In the genomic region with DNA sequence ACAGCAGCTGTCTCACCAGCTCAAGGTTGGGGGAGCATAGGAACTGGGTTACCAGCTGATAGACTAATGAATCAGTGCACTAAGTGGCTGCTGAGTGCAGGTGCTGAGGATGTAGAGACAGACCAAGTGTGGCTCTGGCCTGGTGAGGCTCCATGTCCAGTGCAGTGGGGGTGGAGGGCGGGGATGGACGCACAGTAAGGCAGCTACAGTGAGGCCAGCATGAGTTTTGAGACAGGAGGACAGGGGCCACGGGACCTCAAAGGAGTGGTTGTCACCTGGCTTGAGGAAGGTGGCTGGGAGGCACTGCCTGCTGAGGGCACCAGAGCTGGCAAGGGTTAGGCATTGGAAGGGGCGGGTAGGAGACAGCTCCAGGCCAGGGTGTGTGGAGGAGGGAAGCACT, we compare ENCODE assay signal across 1 cellular context.
TF ChIP-seq lines count a peak whose summit lies in the region.

No MANE protein-coding gene starts in this region.

TF ChIP-seq in SK-N-SH, 30 proteins besides CTCF, POLR2A, EP300 and RAD21 (continued from another document):
- TF ChIP-seq USF2 (IDR thresholded peaks at IDR 0.05; ENCODE audit: borderline replicate concordance, low read depth, low read length) (no peak), RFX5 (IDR thresholded peaks at IDR 0.05; ENCODE audit: low read length) (no peak), JUND (IDR thresholded peaks at IDR 0.05) (no peak), SMC3 (IDR thresholded peaks at IDR 0.05; ENCODE audit: low read depth, low read length) (no peak), CHD2 (IDR thresholded peaks at IDR 0.05; ENCODE audit: low read length, partially characterized antibody) (no peak), GATA2 (CRISPR knock-in tag; IDR thresholded peaks at IDR 0.05) (no peak), FOXJ3 (CRISPR knock-in tag; IDR thresholded peaks at IDR 0.05) (no peak), SIN3A (IDR thresholded peaks at IDR 0.05; ENCODE audit: borderline replicate concordance, low read depth, low read length) (no peak), TEAD4 (IDR thresholded peaks at IDR 0.05; ENCODE audit: borderline replicate concordance, insufficient read depth) (no peak), RXRA (IDR thresholded peaks at IDR 0.05; ENCODE audit: borderline replicate concordance, low read depth) (no peak), NRF1 (IDR thresholded peaks at IDR 0.05; ENCODE audit: low read depth, low read length) (no peak), IRF3 (IDR thresholded peaks at IDR 0.05; ENCODE audit: low read depth, low read length) (no peak), TCF12 (IDR thresholded peaks at IDR 0.05) (no peak), POLR2AphosphoS5 (IDR thresholded peaks at IDR 0.05; ENCODE audit: low read depth, low read length) (no peak), NFIC (IDR thresholded peaks at IDR 0.05; ENCODE audit: borderline replicate concordance) (no peak)
- TF ChIP-seq, protein P1, sequence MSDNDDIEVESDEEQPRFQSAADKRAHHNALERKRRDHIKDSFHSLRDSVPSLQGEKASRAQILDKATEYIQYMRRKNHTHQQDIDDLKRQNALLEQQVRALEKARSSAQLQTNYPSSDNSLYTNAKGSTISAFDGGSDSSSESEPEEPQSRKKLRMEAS (IDR thresholded peaks at IDR 0.05; ENCODE audit: low read depth), result no peak
